ENCODE assay signal across 8 cellular contexts in the genomic region with DNA sequence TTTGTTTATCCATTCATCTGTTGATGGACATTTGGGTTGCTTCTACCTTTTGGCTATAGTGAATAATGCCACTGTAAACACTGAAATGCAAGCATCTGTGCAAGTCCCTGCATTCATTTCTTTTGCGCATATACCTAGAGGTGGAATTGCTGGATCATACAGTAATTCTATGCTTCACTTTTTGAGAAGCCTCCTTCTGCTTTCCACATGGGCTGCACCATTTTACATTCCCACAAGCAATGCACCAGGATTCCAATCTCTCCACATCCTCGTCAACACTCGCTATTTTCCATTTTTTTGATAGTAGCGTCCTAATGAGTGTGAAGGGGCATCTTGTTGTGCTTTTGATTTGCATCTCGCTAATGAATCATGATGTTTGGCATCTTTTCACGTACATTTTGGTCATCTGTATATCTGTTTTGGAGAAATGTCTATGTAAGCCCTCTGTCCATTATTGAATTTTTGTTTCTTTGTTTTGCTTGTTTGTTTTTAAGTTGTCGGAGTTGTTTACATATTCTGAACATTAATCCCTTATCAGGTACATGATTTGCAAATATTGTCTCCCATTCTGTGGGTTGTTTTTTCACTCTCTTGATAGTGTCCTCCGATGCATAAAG.
"Had no signal": no experiment of that assay in that cellular context is flagged by ENCODE, and none has a peak within 500 bp of the region (broad histone marks: within the 10 kb centered on the region; RNA-seq: fewer than 3 reads in every experiment).

No MANE protein-coding gene starts in this region.

- H3K27ac ChIP-seq: HL-60, KMS-11 had no signal

- H3K36me3 Mint-ChIP-seq: IgD-negative memory B cell had no signal

- H3K27ac Mint-ChIP-seq: IgD-negative memory B cell had no signal

- DNase-seq: IMR-90, KBM-7, KG1 had no signal

- H3K4me3 Mint-ChIP-seq: IgD-negative memory B cell had no signal

- FAIRE-seq: HepG2, HTR-8/SVneo had no signal

- ATAC-seq: HepG2 had no signal

- H3K9ac ChIP-seq: KMS-11 had no signal

- H3K4me2 ChIP-seq: KMS-11 had no signal
